ENCODE assay signal across 34 cellular contexts in the genomic region with DNA sequence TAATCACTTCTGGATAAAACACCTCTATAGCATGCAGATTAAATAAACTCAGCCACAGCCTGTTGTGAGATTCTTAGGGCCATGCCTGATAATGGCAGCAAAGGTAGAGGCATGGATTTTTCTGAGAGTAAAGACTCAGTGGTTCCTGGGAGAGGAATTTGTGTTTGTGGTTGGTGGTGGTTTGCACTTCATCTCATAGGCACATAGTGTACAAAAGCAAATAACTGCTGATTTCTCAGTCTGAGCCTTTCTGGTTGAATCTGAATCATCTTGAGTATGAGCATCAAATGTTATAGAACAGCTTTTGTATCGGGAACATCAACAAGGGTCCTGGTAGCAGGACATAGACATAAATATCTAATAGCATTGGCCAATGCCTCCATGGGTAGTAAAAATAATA.
"Had no signal": no experiment of that assay in that cellular context is flagged by ENCODE, and none has a peak within 500 bp of the region (broad histone marks: within the 10 kb centered on the region; RNA-seq: fewer than 3 reads in every experiment).

No MANE protein-coding gene starts in this region.

- FAIRE-seq: TTC549 had no signal

- H3K36me3 Mint-ChIP-seq: activated naive CD8-positive, alpha-beta T cell treated with anti-CD3 and anti-CD28 coated beads for 36 hours; WTC11 had no signal

- H3K4me1 Mint-ChIP-seq: activated CD4-positive, alpha-beta T cell treated with anti-CD3 and anti-CD28 coated beads for 36 hours; activated CD4-positive, alpha-beta T cell treated with anti-CD3 and anti-CD28 coated beads, Interleukin-2, amount 10 ng/mL, durations not matched to agents 7 days and 5 days; activated naive CD8-positive, alpha-beta T cell treated with anti-CD3 and anti-CD28 coated beads for 36 hours; activated T-helper 17 cell treated with anti-CD3 and anti-CD28 coated beads, Interleukin-2, amount 50 U/mL, for 72 hours had no signal

- H3K27me3 Mint-ChIP-seq: activated CD4-positive, alpha-beta T cell treated with anti-CD3 and anti-CD28 coated beads for 36 hours; activated CD4-positive, alpha-beta T cell treated with anti-CD3 and anti-CD28 coated beads, Interleukin-2, amount 10 ng/mL, durations not matched to agents 7 days and 5 days; activated T-helper 17 cell treated with anti-CD3 and anti-CD28 coated beads, Interleukin-2, amount 50 U/mL, for 72 hours had no signal

- H3K27me3 ChIP-seq: ascending aorta, brain microvascular endothelial cell, MG63, Peyer's patch, SJSA1 had no signal

- H3K27ac Mint-ChIP-seq: activated CD4-positive, alpha-beta T cell treated with anti-CD3 and anti-CD28 coated beads for 36 hours; activated CD4-positive, alpha-beta T cell treated with anti-CD3 and anti-CD28 coated beads, Interleukin-2, amount 10 ng/mL, durations not matched to agents 7 days and 5 days; activated CD8-positive, alpha-beta T cell treated with anti-CD3 and anti-CD28 coated beads, Interleukin-2, amount 10 ng/mL, durations not matched to agents 7 days and 5 days; activated naive CD8-positive, alpha-beta T cell treated with anti-CD3 and anti-CD28 coated beads for 36 hours; activated T-cell treated with anti-CD3 and anti-CD28 coated beads, Interleukin-2, amount 50 U/mL, for 72 hours; activated T-helper 17 cell treated with anti-CD3 and anti-CD28 coated beads, Interleukin-2, amount 50 U/mL, for 72 hours; T-helper 1 cell treated with Interleukin-12 subunit alpha and Interleukin-12 subunit beta and Interleukin-4 antibody, amounts not matched to agents 30 μg/mL and 1 μg/mL, for 36 hours; T-helper 2 cell treated with Interferon-gamma antibody and Interleukin-4, amounts not matched to agents 5 μg/mL and 100 μg/mL, for 36 hours; WTC11 had no signal

- H3K4me2 ChIP-seq: SK-N-SH had no signal

- H3K9me3 ChIP-seq: ascending aorta, MG63, Peyer's patch, SJSA1, SK-N-SH had no signal

- H3K36me3 ChIP-seq: ascending aorta, brain microvascular endothelial cell, MG63, Peyer's patch, SJSA1 had no signal

- H3K27ac ChIP-seq: ascending aorta, brain microvascular endothelial cell, Peyer's patch, SJSA1 had no signal

- H3K9me3 Mint-ChIP-seq: activated CD4-positive, alpha-beta T cell treated with anti-CD3 and anti-CD28 coated beads, Interleukin-2, amount 10 ng/mL, durations not matched to agents 7 days and 5 days; activated naive CD8-positive, alpha-beta T cell treated with anti-CD3 and anti-CD28 coated beads for 36 hours; activated T-cell treated with anti-CD3 and anti-CD28 coated beads, Interleukin-2, amount 50 U/mL, for 72 hours; activated T-helper 17 cell treated with anti-CD3 and anti-CD28 coated beads, Interleukin-2, amount 50 U/mL, for 72 hours; T-helper 1 cell treated with Interleukin-12 subunit alpha and Interleukin-12 subunit beta and Interleukin-4 antibody, amounts not matched to agents 30 μg/mL and 1 μg/mL, for 36 hours; T-helper 2 cell treated with Interferon-gamma antibody and Interleukin-4, amounts not matched to agents 5 μg/mL and 100 μg/mL, for 36 hours; WTC11 had no signal

- H3K4me3 Mint-ChIP-seq: activated CD4-positive, alpha-beta T cell treated with anti-CD3 and anti-CD28 coated beads for 36 hours; activated CD4-positive, alpha-beta T cell treated with anti-CD3 and anti-CD28 coated beads, Interleukin-2, amount 10 ng/mL, durations not matched to agents 7 days and 5 days; activated CD8-positive, alpha-beta T cell treated with anti-CD3 and anti-CD28 coated beads, Interleukin-2, amount 10 ng/mL, durations not matched to agents 7 days and 5 days; activated naive CD8-positive, alpha-beta T cell treated with anti-CD3 and anti-CD28 coated beads for 36 hours; activated T-cell treated with anti-CD3 and anti-CD28 coated beads, Interleukin-2, amount 50 U/mL, for 72 hours; activated T-helper 17 cell treated with anti-CD3 and anti-CD28 coated beads, Interleukin-2, amount 50 U/mL, for 72 hours; T-helper 1 cell treated with Interleukin-12 subunit alpha and Interleukin-12 subunit beta and Interleukin-4 antibody, amounts not matched to agents 30 μg/mL and 1 μg/mL, for 36 hours; T-helper 2 cell treated with Interferon-gamma antibody and Interleukin-4, amounts not matched to agents 5 μg/mL and 100 μg/mL, for 36 hours; WTC11 had no signal

- ATAC-seq: activated CD4-positive, alpha-beta T cell treated with anti-CD3 and anti-CD28 coated beads for 36 hours; activated CD4-positive, CD25-positive, alpha-beta regulatory T cell treated with anti-CD3 and anti-CD28 coated beads, Interleukin-2, amount 50 U/mL, for 24 hours; activated CD8-positive, alpha-beta T cell treated with anti-CD3 and anti-CD28 coated beads, Interleukin-2, amount 10 ng/mL, durations not matched to agents 7 days and 5 days; activated T-cell treated with anti-CD3 and anti-CD28 coated beads, Interleukin-2, amount 50 U/mL, for 72 hours; activated T-helper 17 cell treated with anti-CD3 and anti-CD28 coated beads, Interleukin-2, amount 50 U/mL, for 72 hours; PC-3; WTC11 had no signal

- H3K4me1 ChIP-seq: ascending aorta, Peyer's patch, SJSA1 had no signal

- H3K9ac ChIP-seq: SK-N-SH had no signal

- DNase-seq: activated CD4-positive, alpha-beta T cell treated with anti-CD3 and anti-CD28 coated beads for 36 hours; activated CD4-positive, alpha-beta T cell treated with anti-CD3 and anti-CD28 coated beads, Interleukin-2, amount 10 ng/mL, durations not matched to agents 7 days and 5 days; activated CD4-positive, alpha-beta T cell treated with anti-CD3 and anti-CD28 coated beads, Interleukin-2, amount 50 U/mL, for 48 hours; activated CD8-positive, alpha-beta T cell treated with anti-CD3 and anti-CD28 coated beads, Interleukin-2, amount 10 ng/mL, durations not matched to agents 7 days and 5 days; activated effector memory CD4-positive, alpha-beta T cell treated with anti-CD3 and anti-CD28 coated beads, Interleukin-2, amount 50 U/mL, for 16 hours; activated naive CD4-positive, alpha-beta T cell; activated naive CD4-positive, alpha-beta T cell treated with anti-CD3 and anti-CD28 coated beads, Interleukin-2, amount 50 U/mL, for 16 hours; activated naive CD8-positive, alpha-beta T cell treated with anti-CD3 and anti-CD28 coated beads for 36 hours; activated T-cell treated with anti-CD3 and anti-CD28 coated beads, Interleukin-2, amount 50 U/mL, for 72 hours; amygdala; brain microvascular endothelial cell; central memory CD4-positive, alpha-beta T cell; KBM-7; MG63; NCI-H1048; NCI-H1436 treated with DMSO at 0.1 percent for 48 hours; NCI-H1694 treated with DMSO at 0.1 percent for 48 hours; NCI-H2029; NCI-H345; NCI-H524 treated with DMSO at 0.1 percent for 48 hours; NK-92 treated with Interleukin-12 subunit alpha and Interleukin-12 subunit beta, amount 100 ng/mL, for 24 hours; PC-3; Peyer's patch; RPMI8226; SHP77 treated with DMSO at 0.1 percent for 48 hours; SK-N-SH had no signal

- H3K4me3 ChIP-seq: ascending aorta, MG63, Peyer's patch, SJSA1 had no signal
